1 cellular context compared by ENCODE assay signal in genomic region chr10:76025124-76025477, GRCh38.
TF ChIP-seq lines count a peak whose summit lies in the region.

No MANE protein-coding gene starts in this region.

TF ChIP-seq in HepG2, 621 proteins besides CTCF, POLR2A, EP300 and RAD21 (continued from another document and continues in another):
- no peak for TF ChIP-seq KDM4B (CRISPR knock-in tag; IDR thresholded peaks at IDR 0.05)
- no peak for TF ChIP-seq STAG1 (CRISPR knock-in tag; IDR thresholded peaks at IDR 0.05)
- TF ChIP-seq NPAS2 (CRISPR knock-in tag; IDR thresholded peaks at IDR 0.05; ENCODE audit: borderline replicate concordance), result no peak
- TF ChIP-seq ZNF263 (CRISPR knock-in tag; IDR thresholded peaks at IDR 0.05), result no peak
- TF ChIP-seq HNF4A (CRISPR knock-in tag; IDR thresholded peaks at IDR 0.05), result no peak
- TF ChIP-seq ZNF496 (CRISPR knock-in tag; IDR thresholded peaks at IDR 0.05; ENCODE audit: insufficient replicate concordance), result no peak
- TF ChIP-seq TFDP1 (CRISPR knock-in tag; IDR thresholded peaks at IDR 0.05; ENCODE audit: borderline replicate concordance), result no peak
- TF ChIP-seq ZNF18 (CRISPR knock-in tag; IDR thresholded peaks at IDR 0.05; ENCODE audit: insufficient replicate concordance), result peak; percentile 11
- 0 out of 2 replicates have a peak, but pooled peaks have one; percentile 28 for TF ChIP-seq DMAP1 (CRISPR knock-in tag; IDR thresholded peaks at IDR 0.05)
- peak; percentile 12; the same call in 1 of the 2 replicates for TF ChIP-seq ERF (CRISPR knock-in tag; IDR thresholded peaks at IDR 0.05)
- no peak for TF ChIP-seq KLF15 (CRISPR knock-in tag; IDR thresholded peaks at IDR 0.05; ENCODE audit: borderline replicate concordance)
- TF ChIP-seq ZFY (CRISPR knock-in tag; IDR thresholded peaks at IDR 0.05), result no peak; the same call in 1 of the 2 replicates
- TF ChIP-seq ZBTB20 (CRISPR knock-in tag; IDR thresholded peaks at IDR 0.05; ENCODE audit: borderline replicate concordance, low read depth), result no peak
- peak; percentile 17; the same call in 1 of the 2 replicates for TF ChIP-seq KAT8 (CRISPR knock-in tag; IDR thresholded peaks at IDR 0.05)
- no peak for TF ChIP-seq ZNF317 (CRISPR knock-in tag; IDR thresholded peaks at IDR 0.05)
- no peak for TF ChIP-seq ZNF572 (CRISPR knock-in tag; IDR thresholded peaks at IDR 0.05)
- TF ChIP-seq ZSCAN20 (CRISPR knock-in tag; IDR thresholded peaks at IDR 0.05; ENCODE audit: borderline replicate concordance), result no peak
- no peak for TF ChIP-seq ELF1 (CRISPR knock-in tag; IDR thresholded peaks at IDR 0.05)
- TF ChIP-seq ZNF367 (CRISPR knock-in tag; IDR thresholded peaks at IDR 0.05; ENCODE audit: borderline replicate concordance), result no peak
- TF ChIP-seq ZNF318 (CRISPR knock-in tag; IDR thresholded peaks at IDR 0.05), result no peak
- TF ChIP-seq ZNF775 (CRISPR knock-in tag; IDR thresholded peaks at IDR 0.05; ENCODE audit: borderline replicate concordance), result no peak
- TF ChIP-seq FOXA3 (CRISPR knock-in tag; IDR thresholded peaks at IDR 0.05), result no peak
- TF ChIP-seq TGIF2 (CRISPR knock-in tag; IDR thresholded peaks at IDR 0.05), result no peak
- TF ChIP-seq GLMP (CRISPR knock-in tag; IDR thresholded peaks at IDR 0.05; ENCODE audit: borderline replicate concordance), result no peak
- TF ChIP-seq CBX5 (CRISPR knock-in tag; IDR thresholded peaks at IDR 0.05; ENCODE audit: borderline replicate concordance), result no peak
- TF ChIP-seq HES4 (CRISPR knock-in tag; IDR thresholded peaks at IDR 0.05; ENCODE audit: borderline replicate concordance), result no peak
- TF ChIP-seq FOSL2 (CRISPR knock-in tag; IDR thresholded peaks at IDR 0.05), result no peak
- no peak for TF ChIP-seq TBX3 (IDR thresholded peaks at IDR 0.05; ENCODE audit: borderline replicate concordance)
- TF ChIP-seq ZBTB3 (CRISPR knock-in tag; IDR thresholded peaks at IDR 0.05; ENCODE audit: borderline replicate concordance, low read depth), result no peak
- no peak for TF ChIP-seq AFF4 (CRISPR knock-in tag; IDR thresholded peaks at IDR 0.05)
- no peak for TF ChIP-seq ZC3H4 (CRISPR knock-in tag; IDR thresholded peaks at IDR 0.05; ENCODE audit: borderline replicate concordance)
- no peak for TF ChIP-seq ZBTB44 (CRISPR knock-in tag; IDR thresholded peaks at IDR 0.05)
- TF ChIP-seq ETV5 (CRISPR knock-in tag; IDR thresholded peaks at IDR 0.05; ENCODE audit: borderline replicate concordance), result no peak
- no peak for TF ChIP-seq SNAI1 (CRISPR knock-in tag; IDR thresholded peaks at IDR 0.05; ENCODE audit: borderline replicate concordance)
- TF ChIP-seq FOXC1 (CRISPR knock-in tag; IDR thresholded peaks at IDR 0.05; ENCODE audit: borderline replicate concordance), result 0 out of 2 replicates have a peak, but pooled peaks have one; percentile 44
- TF ChIP-seq ZSCAN29 (CRISPR knock-in tag; conservative IDR thresholded peaks at IDR 0.05), result no peak
- no peak for TF ChIP-seq MLX (CRISPR knock-in tag; IDR thresholded peaks at IDR 0.05)
